In genomic region chr9:127116088-127116726, GRCh38 we compare ENCODE assay signal across 1 cellular context.
TF ChIP-seq lines count a peak whose summit lies in the region.

No MANE protein-coding gene starts in this region.

TF ChIP-seq in GM12878, 131 proteins besides CTCF, POLR2A, EP300 and RAD21:
- TF ChIP-seq ZNF274 (IDR thresholded peaks at IDR 0.05; ENCODE audit: insufficient read depth, insufficient read length) (no peak), RUNX3 (IDR thresholded peaks at IDR 0.05; ENCODE audit: low read length) (peak; percentile 54)
